Comparison of ENCODE assay signal across 17 cellular contexts in genomic region chr1:201874672-201875071, GRCh38. TPM values are rescaled to one million over a fixed set of nuclear protein-coding genes. Genes with fewer than 3 reads are reported as not detected.
A peak's percentile ranks its signal among the peaks of the same experiment; 100 is the strongest.
DNase-seq lines count a peak whose midpoint lies in the region; ATAC-seq, FAIRE-seq and TF ChIP-seq lines count a peak whose summit lies in the region.
"Had no signal": no experiment of that assay in that cellular context is flagged by ENCODE, and none has a peak within 500 bp of the region (broad histone marks: within the 10 kb centered on the region; RNA-seq: fewer than 3 reads in every experiment).

No MANE protein-coding gene starts in this region.

- H4K91ac ChIP-seq in neuronal stem cell (ENCODE audit: low read depth, low read length, poor library complexity), result peak overlapping the region; percentile 14

- TF ChIP-seq EP300 in K562 (IDR thresholded peaks at IDR 0.05; ENCODE audit: low read length), result no peak

- H2BK120ac ChIP-seq in neuronal stem cell (ENCODE audit: low read depth, low read length), result no peak overlapping the region

- H3K36me3 Mint-ChIP-seq in activated naive CD4-positive, alpha-beta T cell treated with anti-CD3 and anti-CD28 coated beads for 36 hours (ENCODE audit: low read depth), result peaks cover 42% of the 10 kb centered on the region
- peaks cover 65% of the 10 kb centered on the region for H3K36me3 Mint-ChIP-seq in CD4-positive, alpha-beta T cell (ENCODE audit: low read depth)
- H3K36me3 Mint-ChIP-seq in stimulated activated effector memory CD8-positive, alpha-beta T cell treated with anti-CD3 and anti-CD28 coated beads, Interleukin-12 subunit alpha, Interleukin-12 subunit beta, amount 100 ng/mL, for 72 hours, result peaks cover 92% of the 10 kb centered on the region

- H3K79me1 ChIP-seq in neuronal stem cell (ENCODE audit: low read depth, low read length), result no peaks in the 10 kb centered on the region

- H3K9me3 ChIP-seq in K562 (replicated peaks; ENCODE audit: control insufficient read depth, insufficient read depth, low read depth, low read length) (no peaks in the 10 kb centered on the region), neuronal stem cell (replicated peaks in 1 of 2; ENCODE audit: control insufficient read depth in 2 of 2, insufficient read depth in 1 of 2, low read depth in 1 of 2, low read length in 2 of 2) (peaks cover 0 to 1% of the 10 kb centered on the region in 2 donors)
- no peaks in the 10 kb centered on the region for H3K9me3 ChIP-seq in CD4-positive, alpha-beta T cell (ENCODE audit: control insufficient read depth, low read length)
- H3K9me3 ChIP-seq: A549 had no signal

- no peak overlapping the region for H3K18ac ChIP-seq in neuronal stem cell (ENCODE audit: low read length)

- no peaks in the 10 kb centered on the region for H3K27me3 ChIP-seq in K562 (ENCODE audit: control insufficient read depth in 2 of 2, insufficient read depth in 2 of 2, low read length in 2 of 2)
- no peaks in the 10 kb centered on the region for H3K27me3 ChIP-seq in neuronal stem cell (ENCODE audit: control insufficient read depth in 3 of 3, insufficient read depth in 3 of 3, low read depth in 1 of 3, low read length in 3 of 3)
- no peaks in the 10 kb centered on the region for H3K27me3 ChIP-seq in CD4-positive, alpha-beta T cell (ENCODE audit: control insufficient read depth, insufficient read depth, low read length)

- H2BK5ac ChIP-seq in neuronal stem cell (ENCODE audit: low read length), result no peak overlapping the region

- ATAC-seq in K562, result no peak
- no peak for ATAC-seq in CD4-positive, alpha-beta T cell (ENCODE audit: poor library complexity)
- no peak for ATAC-seq in stimulated activated effector memory CD8-positive, alpha-beta T cell treated with anti-CD3 and anti-CD28 coated beads, Interleukin-12 subunit alpha, Interleukin-12 subunit beta, amount 100 ng/mL, for 72 hours
- ATAC-seq: A549 had no signal

- TF ChIP-seq POLR2A in K562 (conservative IDR thresholded peaks at IDR 0.05), result no peak

- no peaks in the 10 kb centered on the region for H3K9me3 Mint-ChIP-seq in activated naive CD4-positive, alpha-beta T cell treated with anti-CD3 and anti-CD28 coated beads for 36 hours
- H3K9me3 Mint-ChIP-seq in CD4-positive, alpha-beta T cell, result no peaks in the 10 kb centered on the region
- H3K9me3 Mint-ChIP-seq in stimulated activated effector memory CD8-positive, alpha-beta T cell treated with anti-CD3 and anti-CD28 coated beads, Interleukin-12 subunit alpha, Interleukin-12 subunit beta, amount 100 ng/mL, for 72 hours, result no peaks in the 10 kb centered on the region
- H3K9me3 Mint-ChIP-seq: CD4-positive, alpha-beta memory T cell had no signal

- intact Hi-C loops in activated naive CD4-positive, alpha-beta T cell treated with anti-CD3 and anti-CD28 coated beads for 36 hours (cut with micrococcal nuclease), result no loop called here
- intact Hi-C loops in K562 (cut with micrococcal nuclease), result no loop called here
- intact Hi-C loops in CD4-positive, alpha-beta T cell (cut with DNase I, micrococcal nuclease), result loop anchor here in 1 of 2 experiments (5.0 kb wide), 2 partner anchors 98 to 263 kb away; no protein-coding TSS in a partner anchor

- no peak overlapping the region for H4K8ac ChIP-seq in neuronal stem cell (ENCODE audit: low read depth, low read length)

- no TSS peak for BruUV-seq in K562 (replicated peaks; lab: Mats Ljungman, UMichigan)

- no peak for TF ChIP-seq CTCF in K562 (IDR thresholded peaks at IDR 0.05 in 2 of 3, conservative IDR thresholded peaks at IDR 0.05 in 1 of 3; ENCODE audit: insufficient read depth in 2 of 3, low read depth in 1 of 3, low read length in 3 of 3)
- no peak for TF ChIP-seq CTCF in CD4-positive, alpha-beta T cell (IDR thresholded peaks at IDR 0.05)

- H3K9ac ChIP-seq in K562 (ENCODE audit: insufficient read depth in 1 of 2, low read depth in 2 of 2, low read length in 2 of 2) (no peak overlapping the region), neuronal stem cell (ENCODE audit: low read depth, low read length, poor library complexity) (no peak overlapping the region)

- WGBS in K562 (ENCODE audit: insufficient coverage, low coverage, missing lambda C conversion rate), result 100% methylated on average over 1 of the region's 1 CpG
- WGBS in neuronal stem cell (ENCODE audit: extremely low coverage in 2 of 2, insufficient read length in 2 of 2, insufficient replicate concordance in 1 of 2), 2 donors, result no CpG with 5 or more reads among the region's 1 CpG

- no peaks in the 10 kb centered on the region for H3K4me1 Mint-ChIP-seq in activated naive CD4-positive, alpha-beta T cell treated with anti-CD3 and anti-CD28 coated beads for 36 hours (ENCODE audit: low read depth)
- H3K4me1 Mint-ChIP-seq in CD4-positive, alpha-beta T cell (ENCODE audit: low read depth), result no peaks in the 10 kb centered on the region
- no peaks in the 10 kb centered on the region for H3K4me1 Mint-ChIP-seq in stimulated activated effector memory CD8-positive, alpha-beta T cell treated with anti-CD3 and anti-CD28 coated beads, Interleukin-12 subunit alpha, Interleukin-12 subunit beta, amount 100 ng/mL, for 72 hours

- no peak overlapping the region for H3K27ac ChIP-seq in K562 (ENCODE audit: extremely low read depth, low read depth, low read length)
- H3K27ac ChIP-seq in neuronal stem cell (replicated peaks; ENCODE audit: low read length), result no peak overlapping the region
- H3K27ac ChIP-seq in CD4-positive, alpha-beta T cell (ENCODE audit: low read depth, low read length), result no peak overlapping the region
- H3K27ac ChIP-seq: 22Rv1, A549, C4-2B had no signal

- no peak overlapping the region for H3K14ac ChIP-seq in neuronal stem cell (ENCODE audit: low read length)

- H3K4me2 ChIP-seq in K562 (ENCODE audit: insufficient read depth, low read length) (no peak overlapping the region), neuronal stem cell (ENCODE audit: insufficient read depth, low read length, poor library complexity, severe bottlenecking) (no peak overlapping the region)
- H3K4me2 ChIP-seq: A549 had no signal

- CTCF ChIA-PET in activated naive CD4-positive, alpha-beta T cell treated with anti-CD3 and anti-CD28 coated beads for 36 hours (lab: Charles Lee), result interaction anchor here (0.8 to 2.3 kb wide), 2 partner anchors 8 to 21 kb away, joined by 4 to 10 read pairs; no protein-coding TSS in a partner anchor
- CTCF ChIA-PET in K562 (lab: Yijun Ruan, JAX; ENCODE audit: low intra/inter-chr PET ratio), result no interaction called here
- CTCF ChIA-PET in CD4-positive, alpha-beta T cell (lab: Charles Lee), result no interaction called here

- no peaks in the 10 kb centered on the region for H3K79me2 ChIP-seq in K562 (ENCODE audit: control insufficient read depth, insufficient read depth, low read length)

- no peak overlapping the region for H3K4me3 Mint-ChIP-seq in activated naive CD4-positive, alpha-beta T cell treated with anti-CD3 and anti-CD28 coated beads for 36 hours
- H3K4me3 Mint-ChIP-seq in CD4-positive, alpha-beta T cell, result no peak overlapping the region
- H3K4me3 Mint-ChIP-seq in stimulated activated effector memory CD8-positive, alpha-beta T cell treated with anti-CD3 and anti-CD28 coated beads, Interleukin-12 subunit alpha, Interleukin-12 subunit beta, amount 100 ng/mL, for 72 hours, result no peak overlapping the region
- H3K4me3 Mint-ChIP-seq: CD4-positive, alpha-beta memory T cell had no signal

- DNase-seq in activated naive CD4-positive, alpha-beta T cell treated with anti-CD3 and anti-CD28 coated beads for 36 hours, result no peak
- no peak for DNase-seq in activated naive CD4-positive, alpha-beta T cell treated with anti-CD3 and anti-CD28 coated beads, Interleukin-2, amount 50 U/mL, for 16 hours
- no peak for DNase-seq in K562 (ENCODE audit: extremely low read depth in 1 of 4, low spot score in 3 of 4)
- DNase-seq in neuronal stem cell (ENCODE audit: low spot score), result no peak
- DNase-seq in NCI-H2196 treated with DMSO at 0.1 percent for 48 hours (lab: John Stamatoyannopoulos, UW; ENCODE audit: unreplicated experiment), result no peak
- DNase-seq in CD4-positive, alpha-beta T cell, result no peak
- no peak for DNase-seq in stimulated activated effector memory CD8-positive, alpha-beta T cell treated with anti-CD3 and anti-CD28 coated beads, Interleukin-12 subunit alpha, Interleukin-12 subunit beta, amount 100 ng/mL, for 72 hours (ENCODE audit: low spot score in 2 of 2)
- DNase-seq: AML-193; Calu3; CD4-positive, alpha-beta memory T cell; DMS79 treated with DMSO at 0.1 percent for 48 hours; GF-D8; GOT3; H7 had no signal

- H3K27ac Mint-ChIP-seq in activated naive CD4-positive, alpha-beta T cell treated with anti-CD3 and anti-CD28 coated beads for 36 hours, result peak overlapping the region; percentile 15
- no peak overlapping the region for H3K27ac Mint-ChIP-seq in CD4-positive, alpha-beta T cell
- H3K27ac Mint-ChIP-seq in stimulated activated effector memory CD8-positive, alpha-beta T cell treated with anti-CD3 and anti-CD28 coated beads, Interleukin-12 subunit alpha, Interleukin-12 subunit beta, amount 100 ng/mL, for 72 hours, result no peak overlapping the region

- no peak overlapping the region for H2AK5ac ChIP-seq in neuronal stem cell (ENCODE audit: low read depth, low read length)

- POLR2A ChIA-PET in K562 (lab: Yijun Ruan, JAX), result interaction anchor here (0.6 to 1.7 kb wide), 8 partner anchors 9 to 334 kb away, joined by 3 to 9 read pairs (median 4); partner anchors contain the start of gene IPO9
- POLR2A ChIA-PET in CD4-positive, alpha-beta T cell (lab: Charles Lee), result no interaction called here

- in situ Hi-C loops in K562 (cut with MboI), result no loop called here

- H3K36me3 ChIP-seq in K562 (ENCODE audit: control insufficient read depth, insufficient read depth, low read length) (peaks cover 80% of the 10 kb centered on the region), neuronal stem cell (replicated peaks in 1 of 2; ENCODE audit: control insufficient read depth in 2 of 2, insufficient read depth in 2 of 2, low read length in 2 of 2) (peaks cover 52 to 95% of the 10 kb centered on the region in 2 donors)

- no peak overlapping the region for H3K4ac ChIP-seq in neuronal stem cell (ENCODE audit: low read length)

- no peaks in the 10 kb centered on the region for H3K9me1 ChIP-seq in K562 (ENCODE audit: control insufficient read depth, insufficient read depth, low read length)

- no peak for FAIRE-seq in K562 (lab: Jason Lieb, UNC)
- FAIRE-seq: A549 had no signal

- H3K4me1 ChIP-seq in K562 (replicated peaks in 1 of 2; ENCODE audit: control insufficient read depth in 2 of 2, insufficient read depth in 2 of 2, low read length in 2 of 2), result no peaks in the 10 kb centered on the region
- H3K4me1 ChIP-seq in neuronal stem cell (ENCODE audit: control insufficient read depth in 2 of 2, insufficient read depth in 1 of 2, low read depth in 1 of 2, low read length in 2 of 2), result no peaks in the 10 kb centered on the region
- H3K4me1 ChIP-seq: A549 had no signal

- no peak overlapping the region for H2BK12ac ChIP-seq in neuronal stem cell (ENCODE audit: low read length)

- H4K20me1 ChIP-seq in K562 (replicated peaks; ENCODE audit: control insufficient read depth, insufficient read depth, low read length), result peaks cover 4% of the 10 kb centered on the region

- H3K23ac ChIP-seq in neuronal stem cell (ENCODE audit: low read depth, low read length, poor library complexity), result no peak overlapping the region

- H2AFZ ChIP-seq in K562 (ENCODE audit: low read depth, low read length) (no peak overlapping the region), neuronal stem cell (ENCODE audit: low read length) (no peak overlapping the region)

- no peak overlapping the region for H2BK15ac ChIP-seq in neuronal stem cell (ENCODE audit: low read length)

- H3K4me3 ChIP-seq in K562 (no peak overlapping the region), neuronal stem cell (ENCODE audit: low read length in 2 of 2) (no peak overlapping the region)
- H3K4me3 ChIP-seq: A549 had no signal

- TF ChIP-seq RAD21 in K562 (CRISPR knock-in tag; conservative IDR thresholded peaks at IDR 0.05 in 1 of 2, IDR thresholded peaks at IDR 0.05 in 1 of 2), result no peak

- H3K27me3 Mint-ChIP-seq in activated naive CD4-positive, alpha-beta T cell treated with anti-CD3 and anti-CD28 coated beads for 36 hours (ENCODE audit: low read depth), result no peaks in the 10 kb centered on the region
- no peaks in the 10 kb centered on the region for H3K27me3 Mint-ChIP-seq in CD4-positive, alpha-beta T cell
- H3K27me3 Mint-ChIP-seq: CD4-positive, alpha-beta memory T cell had no signal

RNA-seq across cellular contexts. Expression of gene SHISA4, which starts 14.0 kb away (rescaled TPM):
- under 1 TPM in 1 of 2 experiments, not detected in 1; 0.33 TPM for total RNA-seq in activated naive CD4-positive, alpha-beta T cell treated with anti-CD3 and anti-CD28 coated beads for 36 hours
- total RNA-seq in K562 (2011; cell fraction: chromatin; rRNA removed; ENCODE audit: low replicate concordance), result 0.74 and 2.5 TPM in 2 replicates
- 1.8 and 3.3 TPM in 2 replicates for total RNA-seq in K562 (2011; cell fraction: nucleolus; rRNA removed)
- total RNA-seq in K562 (2011; cell fraction: nucleoplasm; rRNA removed), result 2.2 and 3.8 TPM in 2 replicates
- total RNA-seq in K562 (2014; rRNA removed), result 0.68 and 1.0 TPM in 2 replicates
- 0.15 TPM in 1 of 2 replicates, not detected in the other for total RNA-seq in K562 (2014; rRNA removed; fragmentation: Illumina TruSeq; extraction: Trizol)
- 0.19 and 0.43 TPM in 2 replicates for total RNA-seq in K562 (2015; rRNA removed; fragmentation: Illumina TruSeq; extraction: Trizol)
- total RNA-seq in K562 (2021), result 0.40 and 0.84 TPM in 2 replicates
- polyA plus RNA-seq in K562 (2011; rRNA removed), result 0.95 and 1.2 TPM in 2 replicates
- polyA plus RNA-seq in K562 (2011; cell fraction: cytosol; rRNA removed), result 1.3 and 5.2 TPM in 2 replicates
- 1.3 and 4.0 TPM in 2 replicates for polyA plus RNA-seq in K562 (2011; cell fraction: nucleus; rRNA removed)
- polyA plus RNA-seq in K562 (2012), result 0.74 and 2.6 TPM in 2 replicates
- 0.27 and 0.75 TPM in 2 replicates for polyA plus RNA-seq in K562 (2014; fragmentation: Illumina TruSeq; extraction: Trizol)
- not detected for polyA plus RNA-seq in K562 (2014; fragmentation: Nextera tagmentation; extraction: Ambion mirVana)
- polyA plus RNA-seq in K562 (2014; rRNA removed), result 0.73 and 0.81 TPM in 2 replicates
- polyA minus RNA-seq in K562 (2011; rRNA and poly(A)+ RNA removed), result 0.21 and 1.1 TPM in 2 replicates
- not detected in 2 replicates for polyA minus RNA-seq in K562 (2011; cell fraction: cytosol; rRNA and poly(A)+ RNA removed)
- polyA minus RNA-seq in K562 (2011; cell fraction: nucleus; rRNA and poly(A)+ RNA removed), result 0.54 and 1.1 TPM in 2 replicates
- polyA plus RNA-seq in neuronal stem cell (2013, experiment 1 of 2), result 10.6 TPM
- 11.6 TPM for polyA plus RNA-seq in neuronal stem cell (2013, experiment 2 of 2)
- total RNA-seq in CD4-positive, alpha-beta T cell, result under 1 TPM in 1 of 2 experiments, not detected in 1; 0.19 TPM

RNA-seq across cellular contexts. Expression of gene IPO9, which starts 45.7 kb away (rescaled TPM):
- total RNA-seq in activated naive CD4-positive, alpha-beta T cell treated with anti-CD3 and anti-CD28 coated beads for 36 hours, result 10 to 100 TPM; 63.9 to 65.7 TPM
- total RNA-seq in K562 (2011; cell fraction: chromatin; rRNA removed; ENCODE audit: low replicate concordance), result 97.9 and 100 TPM in 2 replicates
- total RNA-seq in K562 (2011; cell fraction: nucleolus; rRNA removed), result 46.0 and 50.0 TPM in 2 replicates
- 63.2 and 72.2 TPM in 2 replicates for total RNA-seq in K562 (2011; cell fraction: nucleoplasm; rRNA removed)
- total RNA-seq in K562 (2014; rRNA removed), result 37.2 and 38.8 TPM in 2 replicates
- total RNA-seq in K562 (2014; rRNA removed; fragmentation: Illumina TruSeq; extraction: Trizol), result 27.9 and 33.2 TPM in 2 replicates
- 35.8 and 36.4 TPM in 2 replicates for total RNA-seq in K562 (2015; rRNA removed; fragmentation: Illumina TruSeq; extraction: Trizol)
- 75.0 and 82.2 TPM in 2 replicates for total RNA-seq in K562 (2021)
- 61.7 and 78.6 TPM in 2 replicates for polyA plus RNA-seq in K562 (2011; rRNA removed)
- 42.7 and 44.2 TPM in 2 replicates for polyA plus RNA-seq in K562 (2011; cell fraction: cytosol; rRNA removed)
- 109 and 150 TPM in 2 replicates for polyA plus RNA-seq in K562 (2011; cell fraction: nucleus; rRNA removed)
- polyA plus RNA-seq in K562 (2012), result 41.1 and 44.6 TPM in 2 replicates
- polyA plus RNA-seq in K562 (2014; fragmentation: Illumina TruSeq; extraction: Trizol), result 47.9 and 59.2 TPM in 2 replicates
- 10 to 100 TPM; 28.1 to 49.6 TPM for polyA plus RNA-seq in K562 (2014; fragmentation: Nextera tagmentation; extraction: Ambion mirVana)
- 43.9 and 48.3 TPM in 2 replicates for polyA plus RNA-seq in K562 (2014; rRNA removed)
- polyA minus RNA-seq in K562 (2011; rRNA and poly(A)+ RNA removed), result 56.5 and 76.0 TPM in 2 replicates
- polyA minus RNA-seq in K562 (2011; cell fraction: cytosol; rRNA and poly(A)+ RNA removed), result 28.3 and 31.7 TPM in 2 replicates
- 32.9 and 42.8 TPM in 2 replicates for polyA minus RNA-seq in K562 (2011; cell fraction: nucleus; rRNA and poly(A)+ RNA removed)
- 67.4 TPM for polyA plus RNA-seq in neuronal stem cell (2013, experiment 1 of 2)
- 68.8 TPM for polyA plus RNA-seq in neuronal stem cell (2013, experiment 2 of 2)
- total RNA-seq in CD4-positive, alpha-beta T cell, result 10 to 100 TPM; 17.1 to 20.1 TPM
